22 cellular contexts compared by ENCODE assay signal in genomic region chr13:47930649-47931165, GRCh38.
DNase-seq lines count a peak whose midpoint lies in the region; ATAC-seq and TF ChIP-seq lines count a peak whose summit lies in the region.
"Had no signal": no experiment of that assay in that cellular context is flagged by ENCODE, and none has a peak within 500 bp of the region (broad histone marks: within the 10 kb centered on the region; RNA-seq: fewer than 3 reads in every experiment).

No MANE protein-coding gene starts in this region.

- H3K4me3 ChIP-seq in Caco-2 (ENCODE audit: low read depth, low read length), result no peak overlapping the region
- H3K4me3 ChIP-seq: A549; BLaER1 treated with 17β-estradiol and CSF1 and Interleukin-3, amounts not matched to agents 10 nM and 100 nM; GM12878 had no signal

- CTCF ChIA-PET in activated CD4-positive, alpha-beta T cell treated with anti-CD3 and anti-CD28 coated beads, Interleukin-2, amount 10 ng/mL, durations not matched to agents 7 days and 5 days (lab: Charles Lee), result no interaction called here
- CTCF ChIA-PET in Caco-2 (lab: Charles Lee), result no interaction called here

- H3K9me3 ChIP-seq in Caco-2, result no peaks in the 10 kb centered on the region
- H3K9me3 ChIP-seq: A549 had no signal

- no peak for DNase-seq in activated CD4-positive, alpha-beta T cell treated with anti-CD3 and anti-CD28 coated beads, Interleukin-2, amount 10 ng/mL, durations not matched to agents 7 days and 5 days
- no peak for DNase-seq in activated CD4-positive, alpha-beta T cell treated with anti-CD3 and anti-CD28 coated beads for 48 hours
- DNase-seq in Caco-2 (no peak), progenitor cell of endocrine pancreas (ENCODE audit: low spot score, unreplicated experiment) (no peak), retina (no peak)
- DNase-seq in effector memory CD8-positive, alpha-beta T cell, result no peak
- DNase-seq: AML-193; CD4-positive, alpha-beta T cell; CD8-positive, alpha-beta T cell; DMS 273 treated with DMSO at 0.1 percent for 48 hours; DMS153; DMS53; DMS79; DND-41; EL; GDM1 had no signal

- H3K4me3 Mint-ChIP-seq in activated CD4-positive, alpha-beta T cell treated with anti-CD3 and anti-CD28 coated beads, Interleukin-2, amount 10 ng/mL, durations not matched to agents 7 days and 5 days, result no peak overlapping the region
- H3K4me3 Mint-ChIP-seq in Caco-2 (ENCODE audit: unreplicated experiment) (no peak overlapping the region), progenitor cell of endocrine pancreas (ENCODE audit: low read depth) (no peak overlapping the region)
- H3K4me3 Mint-ChIP-seq in effector memory CD8-positive, alpha-beta T cell, result no peak overlapping the region
- H3K4me3 Mint-ChIP-seq: B cell; CD4-positive, alpha-beta T cell; CD8-positive, alpha-beta T cell had no signal

- no peak for TF ChIP-seq CTCF in Caco-2 (IDR thresholded peaks at IDR 0.05; ENCODE audit: insufficient read depth in 1 of 2, low read depth in 1 of 2, low read length in 1 of 2, severe bottlenecking in 1 of 2, unreplicated experiment in 1 of 2)
- no peak for TF ChIP-seq CTCF in progenitor cell of endocrine pancreas (IDR thresholded peaks at IDR 0.05; ENCODE audit: unreplicated experiment)

- peak overlapping the region; percentile 43 for H3K27ac Mint-ChIP-seq in activated CD4-positive, alpha-beta T cell treated with anti-CD3 and anti-CD28 coated beads, Interleukin-2, amount 10 ng/mL, durations not matched to agents 7 days and 5 days
- peak overlapping the region; percentile 16 for H3K27ac Mint-ChIP-seq in Caco-2 (ENCODE audit: unreplicated experiment)
- peak overlapping the region; percentile 4 to 39 for H3K27ac Mint-ChIP-seq in effector memory CD8-positive, alpha-beta T cell
- H3K27ac Mint-ChIP-seq in progenitor cell of endocrine pancreas, result peak overlapping the region; percentile 90
- H3K27ac Mint-ChIP-seq: B cell; CD4-positive, alpha-beta T cell; CD8-positive, alpha-beta T cell had no signal

- POLR2A ChIA-PET in activated CD4-positive, alpha-beta T cell treated with anti-CD3 and anti-CD28 coated beads, Interleukin-2, amount 10 ng/mL, durations not matched to agents 7 days and 5 days (lab: Charles Lee), result no interaction called here
- POLR2A ChIA-PET in Caco-2 (lab: Charles Lee), result no interaction called here

- no peaks in the 10 kb centered on the region for H3K4me1 ChIP-seq in Caco-2
- H3K4me1 ChIP-seq: A549 had no signal

- no peaks in the 10 kb centered on the region for H3K4me1 Mint-ChIP-seq in activated CD4-positive, alpha-beta T cell treated with anti-CD3 and anti-CD28 coated beads, Interleukin-2, amount 10 ng/mL, durations not matched to agents 7 days and 5 days
- H3K4me1 Mint-ChIP-seq in Caco-2 (ENCODE audit: low read depth, unreplicated experiment) (peaks cover 5% of the 10 kb centered on the region), progenitor cell of endocrine pancreas (ENCODE audit: low read depth) (peaks cover 42% of the 10 kb centered on the region)
- H3K4me1 Mint-ChIP-seq in effector memory CD8-positive, alpha-beta T cell (ENCODE audit: low read depth in 2 of 2), result peaks cover 0 to 3% of the 10 kb centered on the region in 2 donors

- intact Hi-C loops in Caco-2 (cut with micrococcal nuclease; ENCODE audit: unreplicated experiment), result loop anchor here (5.0 kb wide), 1 partner anchor 133 kb away; no protein-coding TSS in a partner anchor

- no peak for ATAC-seq in effector memory CD8-positive, alpha-beta T cell (replicated peaks)
- no peak for ATAC-seq in HG02840 (IDR thresholded peaks at IDR 0.05; ENCODE audit: low FRiP score, unreplicated experiment)
- ATAC-seq in GM18520 (IDR thresholded peaks at IDR 0.05; ENCODE audit: unreplicated experiment), result no peak
- ATAC-seq: A549; CD8-positive, alpha-beta T cell; GM12878 had no signal

- H3K27me3 ChIP-seq in Caco-2 (replicated peaks; ENCODE audit: control insufficient read depth, insufficient read depth, low read length), result no peaks in the 10 kb centered on the region
- H3K27me3 ChIP-seq: BLaER1 treated with 17β-estradiol and CSF1 and Interleukin-3, amounts not matched to agents 10 nM and 100 nM had no signal

- H3K27me3 Mint-ChIP-seq in activated CD4-positive, alpha-beta T cell treated with anti-CD3 and anti-CD28 coated beads, Interleukin-2, amount 10 ng/mL, durations not matched to agents 7 days and 5 days, result no peaks in the 10 kb centered on the region
- H3K27me3 Mint-ChIP-seq in Caco-2 (ENCODE audit: insufficient read depth, unreplicated experiment), result no peaks in the 10 kb centered on the region
- H3K27me3 Mint-ChIP-seq in effector memory CD8-positive, alpha-beta T cell, result no peaks in the 10 kb centered on the region
- no peaks in the 10 kb centered on the region for H3K27me3 Mint-ChIP-seq in progenitor cell of endocrine pancreas
- H3K27me3 Mint-ChIP-seq: B cell; CD4-positive, alpha-beta T cell had no signal

- no peaks in the 10 kb centered on the region for H3K9me3 Mint-ChIP-seq in activated CD4-positive, alpha-beta T cell treated with anti-CD3 and anti-CD28 coated beads, Interleukin-2, amount 10 ng/mL, durations not matched to agents 7 days and 5 days
- H3K9me3 Mint-ChIP-seq in Caco-2 (ENCODE audit: unreplicated experiment), result no peaks in the 10 kb centered on the region
- no peaks in the 10 kb centered on the region for H3K9me3 Mint-ChIP-seq in effector memory CD8-positive, alpha-beta T cell
- H3K9me3 Mint-ChIP-seq in progenitor cell of endocrine pancreas (ENCODE audit: low read depth), result no peaks in the 10 kb centered on the region
- H3K9me3 Mint-ChIP-seq: CD4-positive, alpha-beta T cell; CD8-positive, alpha-beta T cell had no signal

- H3K36me3 Mint-ChIP-seq in activated CD4-positive, alpha-beta T cell treated with anti-CD3 and anti-CD28 coated beads, Interleukin-2, amount 10 ng/mL, durations not matched to agents 7 days and 5 days (ENCODE audit: low read depth), result no peaks in the 10 kb centered on the region
- H3K36me3 Mint-ChIP-seq in Caco-2 (ENCODE audit: insufficient read depth, unreplicated experiment), result peaks cover 5% of the 10 kb centered on the region
- H3K36me3 Mint-ChIP-seq in effector memory CD8-positive, alpha-beta T cell (ENCODE audit: insufficient read depth), result no peaks in the 10 kb centered on the region
- H3K36me3 Mint-ChIP-seq in progenitor cell of endocrine pancreas (ENCODE audit: insufficient read depth), result peaks cover 2% of the 10 kb centered on the region

- no peaks in the 10 kb centered on the region for H3K36me3 ChIP-seq in Caco-2 (ENCODE audit: control insufficient read depth, insufficient read depth, low read length)

- BruUV-seq in Caco-2 (replicated peaks; lab: Mats Ljungman, UMichigan), result no TSS peak

Comparison
In these comparisons a context has a peak if more than half of its experiments do, and no peak if none do; other contexts are left out.
1. H3K27ac Mint-ChIP-seq: peak in every context shown above with its lines; median percentile 90 in progenitor cell of endocrine pancreas; 43 in activated CD4-positive, alpha-beta T cell treated with anti-CD3 and anti-CD28 coated beads, Interleukin-2, amount 10 ng/mL, durations not matched to agents 7 days and 5 days; 22 in effector memory CD8-positive, alpha-beta T cell; 16 in Caco-2.